ENCODE assay signal across 8 cellular contexts in genomic region chr17:7237761-7238417, GRCh38. TPM values are rescaled to one million over a fixed set of nuclear protein-coding genes. Genes with fewer than 3 reads are reported as not detected.
DNase-seq lines count a peak whose midpoint lies in the region; ATAC-seq and TF ChIP-seq lines count a peak whose summit lies in the region.

No MANE protein-coding gene starts in this region.

- no peak for TF ChIP-seq POLR2A in lower leg skin (IDR thresholded peaks at IDR 0.05)

- in situ Hi-C loops in GM13977 (cut with MboI; ENCODE audit: low pct_unique_long_range_greater_than_20kb, low sequenced_read_pairs, unreplicated experiment): no loop called here

- DNase-seq in GM13977 (ENCODE audit: low spot score) (peak; percentile 92), NCI-H128 (lab: John Stamatoyannopoulos, UW; ENCODE audit: unreplicated experiment) (peak; percentile 15), lower leg skin (ENCODE audit: low spot score in 2 of 2) (peak in 1 of 2 donors; percentile 96), amniotic stem cell (lab: John Stamatoyannopoulos, UW) (no peak)
- DNase-seq in activated CD4-positive, alpha-beta T cell treated with anti-CD3 and anti-CD28 coated beads, Interleukin-2, amount 50 U/mL, for 1 hour: peak; percentile 79
- DNase-seq in stimulated activated CD4-positive, alpha-beta T cell treated with anti-CD3 and anti-CD28 coated beads, TNF-alpha, amount 100 ng/mL, for 1 hour (ENCODE audit: low read depth in 3 of 3, low spot score in 1 of 3): peak; percentile 54 to 79 (median 71)

- H3K27me3 Mint-ChIP-seq in dendritic cell treated with granulocyte-macrophage colony-stimulating factor and Interleukin-4, amounts not matched to agents 40 ng/mL and 50 ng/mL, for 4 days: no peaks in the 10 kb centered on the region

- no peak for ATAC-seq in HG02870 (IDR thresholded peaks at IDR 0.05; ENCODE audit: unreplicated experiment)

- TF ChIP-seq CTCF in GM13977 (IDR thresholded peaks at IDR 0.05; ENCODE audit: extremely low read depth, insufficient read depth, missing control alignments) (no peak), lower leg skin (IDR thresholded peaks at IDR 0.05) (no peak)

- peak overlapping the region; percentile 98 for H3K4me3 Mint-ChIP-seq in dendritic cell treated with granulocyte-macrophage colony-stimulating factor and Interleukin-4, amounts not matched to agents 40 ng/mL and 50 ng/mL, for 4 days

- H3K27ac Mint-ChIP-seq in dendritic cell treated with granulocyte-macrophage colony-stimulating factor and Interleukin-4, amounts not matched to agents 40 ng/mL and 50 ng/mL, for 4 days: peak overlapping the region; percentile 98

- H3K36me3 Mint-ChIP-seq in dendritic cell treated with granulocyte-macrophage colony-stimulating factor and Interleukin-4, amounts not matched to agents 40 ng/mL and 50 ng/mL, for 4 days (ENCODE audit: low read depth): peaks cover 91% of the 10 kb centered on the region

- 0 to 1% methylated on average over 40 to 44 of the region's 73 CpGs for WGBS in lower leg skin, 2 donors

- H3K4me1 Mint-ChIP-seq in dendritic cell treated with granulocyte-macrophage colony-stimulating factor and Interleukin-4, amounts not matched to agents 40 ng/mL and 50 ng/mL, for 4 days (ENCODE audit: low read depth): peaks cover 61% of the 10 kb centered on the region

- no peaks in the 10 kb centered on the region for H3K9me3 Mint-ChIP-seq in dendritic cell treated with granulocyte-macrophage colony-stimulating factor and Interleukin-4, amounts not matched to agents 40 ng/mL and 50 ng/mL, for 4 days

- intact Hi-C loops in dendritic cell treated with granulocyte-macrophage colony-stimulating factor and Interleukin-4, amounts not matched to agents 40 ng/mL and 50 ng/mL, for 4 days (cut with micrococcal nuclease): no loop called here
- intact Hi-C loops in lower leg skin (cut with DNase I; ENCODE audit: low total_unique reads): no loop called here

- peak overlapping the region; percentile 99 for H3K4me3 ChIP-seq in lower leg skin (ENCODE audit: low read depth, poor library complexity, severe bottlenecking)

RNA-seq across cellular contexts. Expression of gene PHF23, which starts 1.4 kb away (rescaled TPM):
- total RNA-seq in lower leg skin: 10 to 100 TPM; 23.4 to 32.5 (median 27.9) TPM

RNA-seq across cellular contexts. Expression of gene DVL2, which starts 3.6 kb away (rescaled TPM):
- 10 to 100 TPM; 51.7 to 87.5 (median 67.8) TPM for total RNA-seq in lower leg skin

RNA-seq across cellular contexts. Expression of gene GABARAP, which starts 4.4 kb away (rescaled TPM):
- 100 to 1,000 TPM; 253 to 667 (median 538) TPM for total RNA-seq in lower leg skin

RNA-seq across cellular contexts. Expression of gene CTDNEP1, which starts 13.6 kb away (rescaled TPM):
- 10 to 100 TPM; 55.3 to 79.2 (median 70.4) TPM for total RNA-seq in lower leg skin

RNA-seq across cellular contexts. Expression of gene ELP5, which starts 14.1 kb away (rescaled TPM):
- total RNA-seq in lower leg skin: 10 to 100 TPM; 10.8 to 20.6 (median 17.1) TPM
